ENCODE assay signal across 13 cellular contexts in the genomic region with DNA sequence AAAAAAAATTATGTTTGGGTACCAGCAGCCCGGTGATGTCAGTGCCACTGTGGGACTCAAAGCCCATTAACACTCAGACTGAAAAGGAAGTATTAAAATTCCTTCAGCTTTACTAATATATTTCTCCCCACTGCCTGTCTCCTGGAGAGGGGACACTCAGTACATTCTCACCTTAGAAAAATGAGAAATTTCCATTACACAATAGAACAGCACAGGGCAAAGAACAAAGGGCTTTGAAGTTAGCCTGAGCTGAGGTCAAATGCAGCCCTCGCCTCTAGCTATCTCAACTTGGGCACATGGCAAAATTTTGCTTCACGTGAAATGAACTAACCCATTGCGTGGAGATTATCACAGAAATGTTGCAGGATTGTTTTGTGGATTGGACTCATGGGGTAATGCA.
DNase-seq lines count a peak whose midpoint lies in the region; ATAC-seq and TF ChIP-seq lines count a peak whose summit lies in the region.
"Had no signal": no experiment of that assay in that cellular context is flagged by ENCODE, and none has a peak within 500 bp of the region (broad histone marks: within the 10 kb centered on the region; RNA-seq: fewer than 3 reads in every experiment).

No MANE protein-coding gene starts in this region.

- H3K4me2 ChIP-seq in hepatocyte = no peak overlapping the region

- no peaks in the 10 kb centered on the region for H3K27me3 Mint-ChIP-seq in MCF 10A (ENCODE audit: insufficient read depth, unreplicated experiment)

- no peak overlapping the region for H3K27ac Mint-ChIP-seq in MCF 10A (ENCODE audit: low read depth, unreplicated experiment)

- H3K36me3 ChIP-seq in hepatocyte (replicated peaks; ENCODE audit: insufficient read depth, low read depth) (no peaks in the 10 kb centered on the region), tibial artery (no peaks in the 10 kb centered on the region), H7 (replicated peaks; ENCODE audit: control insufficient read depth, insufficient read depth, low read length) (no peaks in the 10 kb centered on the region)

- CTCF ChIA-PET in MCF 10A (lab: Yijun Ruan, JAX) = interaction anchor here (1.4 kb wide), 1 partner anchor 9 kb away, joined by 3 read pairs; no protein-coding TSS in a partner anchor

- no peaks in the 10 kb centered on the region for H3K9me2 ChIP-seq in hepatocyte (replicated peaks; ENCODE audit: insufficient read depth)

- no peak for TF ChIP-seq CTCF in MCF 10A (IDR thresholded peaks at IDR 0.05; ENCODE audit: unreplicated experiment)
- no peak for TF ChIP-seq CTCF in hepatocyte (IDR thresholded peaks at IDR 0.05; ENCODE audit: poor library complexity)
- no peak for TF ChIP-seq CTCF in tibial artery (IDR thresholded peaks at IDR 0.05)

- H3K4me1 ChIP-seq in hepatocyte (ENCODE audit: insufficient read depth) (peaks cover 10% of the 10 kb centered on the region), tibial artery (peaks cover 0 to 38% (median 23%) of the 10 kb centered on the region in 4 donors)

- H3K4me3 ChIP-seq in hepatocyte (no peak overlapping the region), tibial artery (no peak overlapping the region), H7 (ENCODE audit: insufficient read depth, low read depth, low read length) (no peak overlapping the region)
- H3K4me3 ChIP-seq: tibial nerve had no signal

- H3K9me3 Mint-ChIP-seq in MCF 10A (ENCODE audit: unreplicated experiment) = no peaks in the 10 kb centered on the region

- BruUV-seq in MCF 10A (replicated peaks; lab: Mats Ljungman, UMichigan) = no TSS peak

- intact Hi-C loops in MCF 10A (cut with micrococcal nuclease) = no loop called here
- intact Hi-C loops in tibial artery (cut with DNase I; ENCODE audit: low total_unique reads) = no loop called here

- POLR2A ChIA-PET in MCF 10A (lab: Yijun Ruan, JAX) = interaction anchor here (0.6 kb wide), 1 partner anchor 27 kb away, joined by 4 read pairs; no protein-coding TSS in a partner anchor

- peaks cover 34% of the 10 kb centered on the region for H3K79me2 ChIP-seq in hepatocyte

- H4K20me1 ChIP-seq in hepatocyte (ENCODE audit: insufficient read depth, poor library complexity, severe bottlenecking) = no peaks in the 10 kb centered on the region

- DNase-seq in HS-5 (ENCODE audit: low read depth) (peak; percentile 68), MCF 10A (ENCODE audit: unreplicated experiment) (peak; percentile 34), hepatocyte (ENCODE audit: low spot score) (no peak), tibial artery (no peak), H7 (no peak)
- DNase-seq: DMS 273 treated with DMSO at 0.1 percent for 48 hours, NCI-H187, occipital lobe, T1000 had no signal

- ATAC-seq in GM21367 (IDR thresholded peaks at IDR 0.05; ENCODE audit: unreplicated experiment) (no peak), HG03521 (IDR thresholded peaks at IDR 0.05; ENCODE audit: unreplicated experiment) (no peak), GM18870 (IDR thresholded peaks at IDR 0.05; ENCODE audit: unreplicated experiment) (no peak)

- H3K9me3 ChIP-seq in hepatocyte (ENCODE audit: low read depth) (no peaks in the 10 kb centered on the region), tibial artery (no peaks in the 10 kb centered on the region)
- H3K9me3 ChIP-seq: tibial nerve had no signal

- H3K27me3 ChIP-seq in hepatocyte (no peaks in the 10 kb centered on the region), tibial artery (no peaks in the 10 kb centered on the region), H7 (ENCODE audit: control insufficient read depth, insufficient read depth, low read length) (no peaks in the 10 kb centered on the region)
- H3K27me3 ChIP-seq: tibial nerve had no signal

- no peaks in the 10 kb centered on the region for H3K4me1 Mint-ChIP-seq in MCF 10A (ENCODE audit: insufficient read depth, unreplicated experiment)

- H2AFZ ChIP-seq in hepatocyte = no peak overlapping the region

- H3K4me3 Mint-ChIP-seq in MCF 10A (ENCODE audit: unreplicated experiment) = no peak overlapping the region

- H3K36me3 Mint-ChIP-seq in MCF 10A (ENCODE audit: insufficient read depth, unreplicated experiment) = no peaks in the 10 kb centered on the region

- 65% methylated on average over 4 of the region's 4 CpGs for WGBS in hepatocyte (ENCODE audit: low lambda C conversion rate, missing lambda C conversion rate)

- peak overlapping the region; percentile 4 for H3K27ac ChIP-seq in hepatocyte
- peak overlapping the region; percentile 52 to 64 for H3K27ac ChIP-seq in tibial artery

Comparison
In these comparisons a context has a peak if more than half of its experiments do, and no peak if none do; other contexts are left out.
1. DNase-seq: peak in HS-5 (single experiment) and MCF 10A (single experiment); none in hepatocyte (single experiment), tibial artery (0 of 2) and H7 (single experiment).